8 cellular contexts compared by ENCODE assay signal in the genomic region with DNA sequence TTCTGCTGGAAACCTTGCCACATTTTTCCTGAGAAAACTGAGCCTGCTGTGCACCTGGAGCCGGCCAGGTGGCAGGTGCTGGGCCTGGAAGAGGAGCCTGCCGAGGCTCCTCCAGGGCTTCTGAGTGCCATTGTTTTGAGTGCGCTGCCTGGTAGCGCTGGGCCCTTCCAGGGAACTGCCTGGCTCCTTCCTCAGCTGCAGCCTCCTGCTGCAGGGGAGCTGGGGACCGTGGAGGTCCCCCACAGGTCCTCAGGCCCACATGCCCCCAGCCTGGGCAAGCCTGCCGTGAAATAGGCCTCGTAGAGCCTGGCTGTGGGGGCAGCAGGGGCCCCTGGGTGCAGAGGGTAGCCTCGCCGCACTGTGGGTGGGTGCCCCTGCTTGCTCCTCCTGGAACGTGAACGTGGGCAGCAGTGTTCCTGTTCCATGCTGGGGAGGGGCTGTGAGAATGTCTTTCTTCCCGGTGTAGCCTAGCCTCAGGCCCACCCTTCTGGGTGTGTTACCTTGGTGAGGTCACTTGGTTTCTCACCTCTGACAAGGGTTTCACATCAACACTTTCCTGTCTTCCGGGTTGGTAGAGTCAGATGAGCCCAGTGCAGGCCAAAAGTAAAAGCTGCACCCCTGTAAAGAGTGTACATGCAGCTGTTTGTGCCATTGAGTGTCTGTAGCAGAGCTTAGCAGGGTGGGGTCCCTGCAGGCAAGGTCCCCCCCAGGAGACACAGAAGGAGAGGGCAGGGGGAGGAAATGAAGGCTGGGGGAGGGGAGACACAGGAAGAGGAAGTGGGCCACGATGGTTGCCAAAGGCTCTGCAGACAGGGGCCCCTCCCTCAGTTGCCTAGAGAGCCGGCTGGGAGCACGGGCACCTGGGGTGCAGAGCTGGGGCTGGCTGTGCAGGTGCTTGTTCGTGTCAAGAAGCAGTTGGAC. TPM values are rescaled to one million over a fixed set of nuclear protein-coding genes. Genes with fewer than 3 reads are reported as not detected.
A peak's percentile ranks its signal among the peaks of the same experiment; 100 is the strongest.
DNase-seq lines count a peak whose midpoint lies in the region; ATAC-seq and TF ChIP-seq lines count a peak whose summit lies in the region.

No MANE protein-coding gene starts in this region.

- peaks cover 98% of the 10 kb centered on the region for H3K79me2 ChIP-seq in Loucy (ENCODE audit: insufficient read depth, low read length)

- no peaks in the 10 kb centered on the region for H3K9me2 ChIP-seq in Loucy (replicated peaks; ENCODE audit: low read depth, low read length)

- H3K4me2 ChIP-seq in Loucy (ENCODE audit: low read depth, low read length, poor library complexity, severe bottlenecking), result peak overlapping the region; percentile 78

- peak overlapping the region; percentile 65 for H3K9ac ChIP-seq in Loucy (ENCODE audit: low read depth, low read length, poor library complexity, severe bottlenecking)

- H2AFZ ChIP-seq in Loucy (ENCODE audit: low read length), result no peak overlapping the region

- ATAC-seq in GM21786 (IDR thresholded peaks at IDR 0.05; ENCODE audit: unreplicated experiment) (peak; percentile 69), body of pancreas (peak; percentile 71)
- ATAC-seq in naive thymus-derived CD8-positive, alpha-beta T cell, result peak; percentile 77 to 80

- H3F3A ChIP-seq in Loucy (ENCODE audit: low read depth), result no peaks in the 10 kb centered on the region

- H3K27me3 ChIP-seq in Loucy (ENCODE audit: insufficient read depth, low read length, poor library complexity, severe bottlenecking), result no peaks in the 10 kb centered on the region
- H3K27me3 ChIP-seq in body of pancreas, result no peaks in the 10 kb centered on the region

- peak overlapping the region; percentile 96 to 100 (median 98) for H3K27ac Mint-ChIP-seq in naive thymus-derived CD8-positive, alpha-beta T cell

- peaks cover 4% of the 10 kb centered on the region; the same call in 1 of the 2 replicates for H3K36me3 ChIP-seq in Loucy (ENCODE audit: insufficient read depth, low read length)
- no peaks in the 10 kb centered on the region for H3K36me3 ChIP-seq in body of pancreas (replicated peaks in 1 of 2; ENCODE audit: insufficient read depth in 1 of 2, low read depth in 2 of 2)

- peak; percentile 80 for DNase-seq in GM13976 (ENCODE audit: low spot score)
- peak; percentile 66 to 97 (median 78) for DNase-seq in T-helper 1 cell
- peak; percentile 85 to 88 (median 87) for DNase-seq in body of pancreas
- DNase-seq in naive thymus-derived CD8-positive, alpha-beta T cell, result peak; percentile 69 to 99 (median 90)
- no peak for DNase-seq in SW480 (ENCODE audit: low spot score)
- no peak for DNase-seq in NCI-H1930 (lab: John Stamatoyannopoulos, UW)

- peak; percentile 9 to 35 (median 24) for TF ChIP-seq POLR2A in body of pancreas (IDR thresholded peaks at IDR 0.05)

- TF ChIP-seq CTCF in GM13976 (IDR thresholded peaks at IDR 0.05; ENCODE audit: borderline replicate concordance, control extremely low read depth, extremely low read depth, insufficient read depth, missing control alignments) (no peak), Loucy (conservative IDR thresholded peaks at IDR 0.05; ENCODE audit: low read length) (no peak), body of pancreas (IDR thresholded peaks at IDR 0.05) (no peak)

- POLR2A ChIA-PET in naive thymus-derived CD8-positive, alpha-beta T cell (lab: Charles Lee), result interaction anchor here (0.5 to 36.8 kb wide), 22 partner anchors 9 to 161 kb away, joined by 3 to 915 read pairs (median 8); partner anchors contain the start of gene KLF13

- WGBS in body of pancreas, 2 donors, result 18 to 34% methylated on average over 7 to 17 of the region's 17 CpGs

- H3K4me3 ChIP-seq in Loucy (ENCODE audit: low read length, poor library complexity, severe bottlenecking) (peak overlapping the region; percentile 60), body of pancreas (no peak overlapping the region)

- no peaks in the 10 kb centered on the region for H3K27me3 Mint-ChIP-seq in naive thymus-derived CD8-positive, alpha-beta T cell

- no peaks in the 10 kb centered on the region for H3K9me3 Mint-ChIP-seq in naive thymus-derived CD8-positive, alpha-beta T cell

- H3K36me3 Mint-ChIP-seq in naive thymus-derived CD8-positive, alpha-beta T cell, result peaks cover 0 to 12% (median 10%) of the 10 kb centered on the region in 3 donors

- H3K4me1 ChIP-seq in Loucy (ENCODE audit: insufficient read depth, low read length, poor library complexity, severe bottlenecking), result peaks cover 65% of the 10 kb centered on the region
- peaks cover 100% of the 10 kb centered on the region for H3K4me1 ChIP-seq in body of pancreas

- peak overlapping the region; percentile 92 to 99 (median 98) for H3K27ac ChIP-seq in body of pancreas

- H4K20me1 ChIP-seq in Loucy (ENCODE audit: insufficient read depth, low read length, poor library complexity, severe bottlenecking), result peaks cover 2% of the 10 kb centered on the region

- H3K4me3 Mint-ChIP-seq in naive thymus-derived CD8-positive, alpha-beta T cell, result peak overlapping the region; percentile 72 to 95 (median 88)

- no peaks in the 10 kb centered on the region for H3K9me3 ChIP-seq in Loucy (ENCODE audit: insufficient read depth, low read depth, low read length)
- no peaks in the 10 kb centered on the region for H3K9me3 ChIP-seq in body of pancreas

- in situ Hi-C loops in GM13976 (cut with MboI; ENCODE audit: low sequenced_read_pairs, unreplicated experiment), result loop anchor here (10.0 kb wide), 1 partner anchor 124 kb away; no protein-coding TSS in a partner anchor

- intact Hi-C loops in body of pancreas (cut with DNase I), result no loop called here

- peaks cover 60 to 100% (median 98%) of the 10 kb centered on the region in 4 donors for H3K4me1 Mint-ChIP-seq in naive thymus-derived CD8-positive, alpha-beta T cell

RNA-seq across cellular contexts. Expression of gene KLF13, which starts 34.5 kb away (rescaled TPM):
- 10 to 100 TPM; 25.7 to 38.4 TPM for total RNA-seq in body of pancreas
- 100 to 1,000 TPM; 240 to 244 TPM for total RNA-seq in naive thymus-derived CD8-positive, alpha-beta T cell
- 100 to 1,000 TPM in 1 of 3 donors, 10 to 100 TPM in 2; 70.1 to 102 (median 93.7) TPM for polyA plus RNA-seq in naive thymus-derived CD8-positive, alpha-beta T cell

Comparison
In these comparisons a context has a peak if more than half of its experiments do, and no peak if none do; other contexts are left out.
1. DNase-seq: peak in GM13976 (single experiment), T-helper 1 cell (5 of 5), body of pancreas (4 of 4) and naive thymus-derived CD8-positive, alpha-beta T cell (10 of 10); none in SW480 (single experiment) and NCI-H1930 (0 of 2).
2. RNA of gene KLF13, which starts 34.5 kb away (total RNA-seq): 240 to 244 TPM in naive thymus-derived CD8-positive, alpha-beta T cell; 25.7 to 38.4 TPM in body of pancreas; every median in the first group is over 4 times any median in the second.
3. Peak in every context shown above with its lines, with median percentiles within 50 percentile points of each other: ATAC-seq.